ENCODE assay signal across 14 cellular contexts in genomic region chr1:163796394-163796821, GRCh38.
DNase-seq lines count a peak whose midpoint lies in the region; ATAC-seq, FAIRE-seq and TF ChIP-seq lines count a peak whose summit lies in the region.
"Had no signal": no experiment of that assay in that cellular context is flagged by ENCODE, and none has a peak within 500 bp of the region (broad histone marks: within the 10 kb centered on the region; RNA-seq: fewer than 3 reads in every experiment).

No MANE protein-coding gene starts in this region.

- H4K91ac ChIP-seq in neuronal stem cell (ENCODE audit: low read depth, low read length, poor library complexity) = no peak overlapping the region

- FAIRE-seq in small intestine (lab: Jason Lieb, UNC) = no peak

- no peak overlapping the region for H3K18ac ChIP-seq in neuronal stem cell (ENCODE audit: low read length)

- H2BK5ac ChIP-seq in neuronal stem cell (ENCODE audit: low read length) = no peak overlapping the region

- H3K4me2 ChIP-seq in neuronal stem cell (ENCODE audit: insufficient read depth, low read length, poor library complexity, severe bottlenecking) = no peak overlapping the region

- H3K36me3 ChIP-seq in left lung (no peaks in the 10 kb centered on the region), small intestine (ENCODE audit: control insufficient read depth in 2 of 2, insufficient read depth in 2 of 2, low read length in 2 of 2) (no peaks in the 10 kb centered on the region), neuronal stem cell (replicated peaks in 1 of 2; ENCODE audit: control insufficient read depth in 2 of 2, insufficient read depth in 2 of 2, low read length in 2 of 2) (no peaks in the 10 kb centered on the region)
- H3K36me3 ChIP-seq: right atrium auricular region had no signal

- H3K4me3 ChIP-seq in left lung = no peak overlapping the region
- no peak overlapping the region for H3K4me3 ChIP-seq in small intestine (ENCODE audit: low read depth in 1 of 2, low read length in 2 of 2)
- H3K4me3 ChIP-seq in neuronal stem cell (ENCODE audit: low read length in 2 of 2) = no peak overlapping the region
- H3K4me3 ChIP-seq: right atrium auricular region had no signal

- ATAC-seq in left lung = peak; percentile 33
- no peak for ATAC-seq in activated CD4-positive, CD25-positive, alpha-beta regulatory T cell treated with anti-CD3 and anti-CD28 coated beads, Interleukin-2, amount 50 U/mL, for 24 hours

- WGBS in small intestine, 3 donors = 7 to 39% (median 14%) methylated on average over 2 of the region's 2 CpGs
- WGBS in neuronal stem cell (ENCODE audit: extremely low coverage in 2 of 2, insufficient read length in 2 of 2, insufficient replicate concordance in 1 of 2), 2 donors = no CpG with 5 or more reads among the region's 2 CpGs

- H3K79me1 ChIP-seq in neuronal stem cell (ENCODE audit: low read depth, low read length) = no peaks in the 10 kb centered on the region

- DNase-seq in DMS153 (lab: John Stamatoyannopoulos, UW) (peak; percentile 82), NCI-H1048 (lab: John Stamatoyannopoulos, UW) (peak; percentile 92), amniotic epithelial cell (ENCODE audit: low read depth) (peak; percentile 1), left lung (no peak), small intestine (no peak), neuronal stem cell (ENCODE audit: low spot score) (no peak), activated gamma-delta T cell (lab: John Stamatoyannopoulos, UW) (no peak)
- DNase-seq: activated CD4-positive, alpha-beta T cell treated with anti-CD3 and anti-CD28 coated beads, Interleukin-2, amount 50 U/mL, for 48 hours; activated naive CD4-positive, alpha-beta T cell treated with anti-CD3 and anti-CD28 coated beads, Interleukin-2, amount 50 U/mL, for 16 hours; Caco-2; hypothalamus; NCI-H2171 treated with DMSO at 0.1 percent for 48 hours had no signal

- no peak overlapping the region for H3K14ac ChIP-seq in neuronal stem cell (ENCODE audit: low read length)

- H2BK120ac ChIP-seq in neuronal stem cell (ENCODE audit: low read depth, low read length) = no peak overlapping the region

- no peak overlapping the region for H2BK15ac ChIP-seq in neuronal stem cell (ENCODE audit: low read length)

- H3K27ac ChIP-seq in left lung (no peak overlapping the region), small intestine (ENCODE audit: low read depth in 1 of 2, low read length in 1 of 2) (no peak overlapping the region), neuronal stem cell (replicated peaks; ENCODE audit: low read length) (no peak overlapping the region)
- H3K27ac ChIP-seq: right atrium auricular region had no signal

- H2AFZ ChIP-seq in neuronal stem cell (ENCODE audit: low read length) = no peak overlapping the region

- H3K4ac ChIP-seq in neuronal stem cell (ENCODE audit: low read length) = no peak overlapping the region

- H3K9me3 ChIP-seq in left lung (peaks cover 0 to 14% of the 10 kb centered on the region in 2 donors), small intestine (ENCODE audit: control insufficient read depth, low read depth) (no peaks in the 10 kb centered on the region), neuronal stem cell (replicated peaks in 1 of 2; ENCODE audit: control insufficient read depth in 2 of 2, insufficient read depth in 1 of 2, low read depth in 1 of 2, low read length in 2 of 2) (no peaks in the 10 kb centered on the region)
- H3K9me3 ChIP-seq: Caco-2 had no signal

- H3K27me3 ChIP-seq in left lung (no peaks in the 10 kb centered on the region), small intestine (ENCODE audit: control insufficient read depth in 2 of 2, insufficient read depth in 2 of 2, low read length in 2 of 2) (no peaks in the 10 kb centered on the region), neuronal stem cell (ENCODE audit: control insufficient read depth in 3 of 3, insufficient read depth in 3 of 3, low read depth in 1 of 3, low read length in 3 of 3) (peaks cover 0 to 3% (median 0%) of the 10 kb centered on the region in 3 experiments)
- H3K27me3 ChIP-seq: right atrium auricular region had no signal

- H2AK5ac ChIP-seq in neuronal stem cell (ENCODE audit: low read depth, low read length) = no peak overlapping the region

- H3K9ac ChIP-seq in neuronal stem cell (ENCODE audit: low read depth, low read length, poor library complexity) = no peak overlapping the region

- intact Hi-C loops in left lung (cut with DNase I) = no loop called here

- H3K23ac ChIP-seq in neuronal stem cell (ENCODE audit: low read depth, low read length, poor library complexity) = no peak overlapping the region

- H3K4me1 ChIP-seq in left lung (no peaks in the 10 kb centered on the region), small intestine (ENCODE audit: control insufficient read depth in 2 of 2, insufficient read depth in 1 of 2, low read depth in 1 of 2, low read length in 1 of 2) (no peaks in the 10 kb centered on the region), neuronal stem cell (ENCODE audit: control insufficient read depth in 2 of 2, insufficient read depth in 1 of 2, low read depth in 1 of 2, low read length in 2 of 2) (no peaks in the 10 kb centered on the region)
- H3K4me1 ChIP-seq: right atrium auricular region had no signal

- no peak overlapping the region for H2BK12ac ChIP-seq in neuronal stem cell (ENCODE audit: low read length)

- no peak for TF ChIP-seq CTCF in left lung (IDR thresholded peaks at IDR 0.05)

- H4K8ac ChIP-seq in neuronal stem cell (ENCODE audit: low read depth, low read length) = no peak overlapping the region

Comparison
In these comparisons a context has a peak if more than half of its experiments do, and no peak if none do; other contexts are left out.
1. DNase-seq: peak in DMS153 (single experiment), NCI-H1048 (single experiment) and amniotic epithelial cell (single experiment); none in left lung (0 of 2), small intestine (single experiment), neuronal stem cell (single experiment) and activated gamma-delta T cell (single experiment).